In the genomic region with DNA sequence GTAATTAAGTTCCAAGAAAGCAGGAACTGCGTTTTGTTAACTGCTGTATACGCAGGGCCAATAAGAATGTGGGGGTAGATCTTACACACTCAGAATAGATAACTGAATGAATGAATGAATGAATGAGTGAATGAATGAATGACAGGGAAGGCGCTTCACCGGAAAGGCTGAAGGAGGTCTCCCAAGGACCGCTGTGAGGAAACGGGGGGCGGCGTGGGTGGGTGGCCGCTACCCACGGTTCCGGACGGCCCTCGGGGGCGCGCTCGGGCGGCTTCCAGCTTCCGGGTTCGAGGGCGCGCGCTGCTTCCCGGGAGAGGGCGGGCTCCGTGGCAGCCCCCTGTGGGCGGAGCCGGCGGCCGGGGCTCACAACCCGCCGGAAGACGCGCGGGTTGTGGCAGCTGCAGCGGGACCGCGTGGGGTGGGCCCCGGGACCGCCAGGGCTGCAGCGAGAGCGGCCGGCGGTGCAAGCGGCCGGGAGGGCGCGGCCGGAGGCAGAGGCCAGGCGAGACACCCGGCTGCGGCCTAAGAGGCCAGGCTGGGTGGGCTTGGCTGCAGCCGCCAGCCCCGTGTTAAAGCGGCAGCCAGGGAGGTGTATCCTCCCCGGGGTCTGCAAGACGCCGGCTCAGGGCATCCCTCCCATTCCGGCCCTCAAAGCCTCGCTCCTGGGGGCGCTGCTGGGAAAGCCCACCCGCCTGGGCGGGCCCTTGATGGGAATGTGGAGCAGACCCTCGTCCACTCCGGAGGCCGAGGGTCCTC, we compare ENCODE assay signal across 1 cellular context.
TF ChIP-seq lines count a peak whose summit lies in the region.

ZFP69 (plus strand) TSS at position 367 of the 756 bp plus-strand sequence. CDS start 2,072 bp downstream, outside the sequence.

TF ChIP-seq in HEK293, 187 proteins besides CTCF, POLR2A, EP300 and RAD21 (continued from another document):
- no peak for TF ChIP-seq MZF1 (tag by site-specific recombination; IDR thresholded peaks at IDR 0.05; ENCODE audit: borderline replicate concordance)
- peak; percentile 88 for TF ChIP-seq ZNF561 (tag by site-specific recombination; IDR thresholded peaks at IDR 0.05; ENCODE audit: borderline replicate concordance)
- no peak for TF ChIP-seq ZNF624 (tag by site-specific recombination; IDR thresholded peaks at IDR 0.05)
- TF ChIP-seq HOXA7 (CRISPR knock-in tag; IDR thresholded peaks at IDR 0.05; ENCODE audit: borderline replicate concordance): no peak
- peak; percentile 75 for TF ChIP-seq IKZF3 (tag by site-specific recombination; IDR thresholded peaks at IDR 0.05)
- TF ChIP-seq WT1 (tag by site-specific recombination; IDR thresholded peaks at IDR 0.05): no peak
- no peak for TF ChIP-seq ZNF558 (tag by site-specific recombination; IDR thresholded peaks at IDR 0.05)
- TF ChIP-seq SP3 (tag by site-specific recombination; IDR thresholded peaks at IDR 0.05): peak; percentile 68
- no peak for TF ChIP-seq ZNF23 (tag by site-specific recombination; IDR thresholded peaks at IDR 0.05; ENCODE audit: borderline replicate concordance)
- no peak for TF ChIP-seq ZNF121 (tag by site-specific recombination; IDR thresholded peaks at IDR 0.05)
- no peak for TF ChIP-seq ZNF274 (IDR thresholded peaks at IDR 0.05; ENCODE audit: low read length)
- no peak for TF ChIP-seq ZNF274 (tag by site-specific recombination; IDR thresholded peaks at IDR 0.05; ENCODE audit: borderline replicate concordance)
- no peak for TF ChIP-seq ZBTB6 (tag by site-specific recombination; IDR thresholded peaks at IDR 0.05)
- peak; percentile 80 for TF ChIP-seq GLIS2 (tag by site-specific recombination; IDR thresholded peaks at IDR 0.05)
- peak; percentile 77; the same call in 1 of the 2 replicates for TF ChIP-seq ZNF660 (tag by site-specific recombination; IDR thresholded peaks at IDR 0.05)
- peak; percentile 60 for TF ChIP-seq ZNF366 (tag by site-specific recombination; conservative IDR thresholded peaks at IDR 0.05)
- TF ChIP-seq, protein P1, sequence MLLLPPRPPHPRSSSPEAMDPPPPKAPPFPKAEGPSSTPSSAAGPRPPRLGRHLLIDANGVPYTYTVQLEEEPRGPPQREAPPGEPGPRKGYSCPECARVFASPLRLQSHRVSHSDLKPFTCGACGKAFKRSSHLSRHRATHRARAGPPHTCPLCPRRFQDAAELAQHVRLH (tag by site-specific recombination; IDR thresholded peaks at IDR 0.05): peak; percentile 81
- peak; percentile 22; the same call in 1 of the 2 replicates for TF ChIP-seq ZNF324 (tag by site-specific recombination; IDR thresholded peaks at IDR 0.05)
- no peak for TF ChIP-seq ZNF423 (tag by site-specific recombination; IDR thresholded peaks at IDR 0.05)
- no peak for TF ChIP-seq ZNF37A (tag by site-specific recombination; IDR thresholded peaks at IDR 0.05)
- TF ChIP-seq KLF8 (tag by site-specific recombination; IDR thresholded peaks at IDR 0.05): peak; percentile 60; the same call in 1 of the 2 replicates
- TF ChIP-seq KLF10 (tag by site-specific recombination; IDR thresholded peaks at IDR 0.05): 0 out of 2 replicates have a peak, but pooled peaks have one; percentile 28
- peak; percentile 93 for TF ChIP-seq ZFP69B (tag by site-specific recombination; IDR thresholded peaks at IDR 0.05)
- TF ChIP-seq ZNF341 (tag by site-specific recombination; IDR thresholded peaks at IDR 0.05; ENCODE audit: low read depth): peak; percentile 64
- no peak; the same call in 1 of the 2 replicates for TF ChIP-seq ZBTB7A (tag by site-specific recombination; IDR thresholded peaks at IDR 0.05; ENCODE audit: low read depth)
- no peak for TF ChIP-seq AEBP2 (tag by site-specific recombination; IDR thresholded peaks at IDR 0.05; ENCODE audit: borderline replicate concordance)
- TF ChIP-seq ZNF169 (tag by site-specific recombination; IDR thresholded peaks at IDR 0.05): no peak
- TF ChIP-seq ZNF521 (tag by site-specific recombination; IDR thresholded peaks at IDR 0.05): no peak
- TF ChIP-seq ZBTB10 (tag by site-specific recombination; IDR thresholded peaks at IDR 0.05): peak; percentile 73; the same call in 1 of the 2 replicates
- peak; percentile 68 for TF ChIP-seq ZNF518A (tag by site-specific recombination; conservative IDR thresholded peaks at IDR 0.05; ENCODE audit: low read depth)
- peak; percentile 15; the same call in 1 of the 2 replicates for TF ChIP-seq ZNF596 (tag by site-specific recombination; IDR thresholded peaks at IDR 0.05)
- no peak for TF ChIP-seq ZNF600 (tag by site-specific recombination; IDR thresholded peaks at IDR 0.05)
- peak; percentile 100 for TF ChIP-seq ZNF24 (tag by site-specific recombination; IDR thresholded peaks at IDR 0.05)
- no peak for TF ChIP-seq MYNN (tag by site-specific recombination; IDR thresholded peaks at IDR 0.05; ENCODE audit: borderline replicate concordance)
